Comparison of ENCODE assay signal across 9 cellular contexts in genomic region chr20:47727170-47727880, GRCh38. TPM values are rescaled to one million over a fixed set of nuclear protein-coding genes. Genes with fewer than 3 reads are reported as not detected.
DNase-seq lines count a peak whose midpoint lies in the region; ATAC-seq and TF ChIP-seq lines count a peak whose summit lies in the region.
"Had no signal": no experiment of that assay in that cellular context is flagged by ENCODE, and none has a peak within 500 bp of the region (broad histone marks: within the 10 kb centered on the region; RNA-seq: fewer than 3 reads in every experiment).

No MANE protein-coding gene starts in this region.

- CTCF ChIA-PET in Caco-2 (lab: Charles Lee) = interaction anchor here (1.1 kb wide), 1 partner anchor 569 kb away, joined by 4 read pairs; no protein-coding TSS in a partner anchor

- H3K36me3 Mint-ChIP-seq in CD14-positive monocyte = peaks cover 73 to 88% of the 10 kb centered on the region in 2 donors
- peaks cover 2% of the 10 kb centered on the region in 2 donors for H3K36me3 Mint-ChIP-seq in activated T-cell treated with anti-CD3 and anti-CD28 coated beads, Interleukin-2, amount 50 U/mL, for 72 hours (ENCODE audit: insufficient read depth in 2 of 2)
- peaks cover 7% of the 10 kb centered on the region for H3K36me3 Mint-ChIP-seq in Caco-2 (ENCODE audit: insufficient read depth, unreplicated experiment)

- TF ChIP-seq CTCF in CD14-positive monocyte (IDR thresholded peaks at IDR 0.05) (no peak), OCI-LY3 (IDR thresholded peaks at IDR 0.05; ENCODE audit: low read depth, low read length) (peak; percentile 21), right lobe of liver (IDR thresholded peaks at IDR 0.05) (no peak), Caco-2 (IDR thresholded peaks at IDR 0.05; ENCODE audit: insufficient read depth in 1 of 2, low read depth in 1 of 2, low read length in 1 of 2, severe bottlenecking in 1 of 2, unreplicated experiment in 1 of 2) (peak in 1 of 2 experiments; percentile 7)

- peaks cover 7% of the 10 kb centered on the region for H3K27me3 ChIP-seq in OCI-LY3 (ENCODE audit: low read depth, low read length)
- no peaks in the 10 kb centered on the region for H3K27me3 ChIP-seq in right lobe of liver
- H3K27me3 ChIP-seq in Caco-2 (replicated peaks; ENCODE audit: control insufficient read depth, insufficient read depth, low read length) = no peaks in the 10 kb centered on the region

- no peaks in the 10 kb centered on the region for H4K20me1 ChIP-seq in OCI-LY3 (ENCODE audit: insufficient read depth, low read length)

- H3K4me1 Mint-ChIP-seq in CD14-positive monocyte (peaks cover 73% of the 10 kb centered on the region), Caco-2 (ENCODE audit: low read depth, unreplicated experiment) (peaks cover 9% of the 10 kb centered on the region)
- H3K4me1 Mint-ChIP-seq in activated T-cell treated with anti-CD3 and anti-CD28 coated beads, Interleukin-2, amount 50 U/mL, for 72 hours (ENCODE audit: low read depth) = peaks cover 28% of the 10 kb centered on the region

- H3K9me3 ChIP-seq in OCI-LY3 (ENCODE audit: insufficient read depth, low read length) (no peaks in the 10 kb centered on the region), right lobe of liver (no peaks in the 10 kb centered on the region), Caco-2 (no peaks in the 10 kb centered on the region)

- peak overlapping the region; percentile 67 for H2AFZ ChIP-seq in OCI-LY3 (ENCODE audit: low read depth, low read length)

- intact Hi-C loops in CD14-positive monocyte (cut with micrococcal nuclease) = loop anchor here (2.0 to 5.0 kb wide), 4 partner anchors 13 to 57 kb away; partner anchors contain the start of gene SULF2 (in 1 of the 2)
- intact Hi-C loops in right lobe of liver (cut with DNase I) = no loop called here
- intact Hi-C loops in Caco-2 (cut with micrococcal nuclease; ENCODE audit: unreplicated experiment) = loop anchor here (10.0 kb wide), 1 partner anchor 167 kb away; no protein-coding TSS in a partner anchor

- no peak for TF ChIP-seq POLR2A in right lobe of liver (IDR thresholded peaks at IDR 0.05)

- H3K4me1 ChIP-seq in OCI-LY3 (ENCODE audit: low read length) (peaks cover 32% of the 10 kb centered on the region), right lobe of liver (no peaks in the 10 kb centered on the region), Caco-2 (peaks cover 12% of the 10 kb centered on the region)

- peaks cover 0 to 3% (median 0%) of the 10 kb centered on the region in 3 donors for H3K27me3 Mint-ChIP-seq in CD14-positive monocyte (ENCODE audit: low read depth in 3 of 3)
- no peaks in the 10 kb centered on the region for H3K27me3 Mint-ChIP-seq in activated T-cell treated with anti-CD3 and anti-CD28 coated beads, Interleukin-2, amount 50 U/mL, for 72 hours (ENCODE audit: low read depth)
- H3K27me3 Mint-ChIP-seq in Caco-2 (ENCODE audit: insufficient read depth, unreplicated experiment) = no peaks in the 10 kb centered on the region

- no peaks in the 10 kb centered on the region for H3K36me3 ChIP-seq in OCI-LY3 (replicated peaks; ENCODE audit: low read depth, low read length)
- no peaks in the 10 kb centered on the region for H3K36me3 ChIP-seq in right lobe of liver
- no peaks in the 10 kb centered on the region for H3K36me3 ChIP-seq in Caco-2 (ENCODE audit: control insufficient read depth, insufficient read depth, low read length)

- 56% methylated on average over 5 of the region's 18 CpGs for WGBS in right lobe of liver (ENCODE audit: insufficient coverage, low coverage, low lambda C conversion rate, missing lambda C conversion rate)

- H3K4me3 Mint-ChIP-seq in CD14-positive monocyte (peak overlapping the region; percentile 75 to 86), Caco-2 (ENCODE audit: unreplicated experiment) (no peak overlapping the region)
- H3K4me3 Mint-ChIP-seq in activated T-cell treated with anti-CD3 and anti-CD28 coated beads, Interleukin-2, amount 50 U/mL, for 72 hours = peak overlapping the region; percentile 78 to 80

- H3K9me3 Mint-ChIP-seq in CD14-positive monocyte = peaks cover 0 to 4% (median 0%) of the 10 kb centered on the region in 7 donors
- no peaks in the 10 kb centered on the region for H3K9me3 Mint-ChIP-seq in activated T-cell treated with anti-CD3 and anti-CD28 coated beads, Interleukin-2, amount 50 U/mL, for 72 hours
- H3K9me3 Mint-ChIP-seq in Caco-2 (ENCODE audit: unreplicated experiment) = no peaks in the 10 kb centered on the region

- H3K9ac ChIP-seq in OCI-LY3 (ENCODE audit: low read length) = peak overlapping the region; percentile 40

- ATAC-seq in GM21526 (IDR thresholded peaks at IDR 0.05; ENCODE audit: low FRiP score, unreplicated experiment) = peak; percentile 69
- ATAC-seq in activated T-cell treated with anti-CD3 and anti-CD28 coated beads, Interleukin-2, amount 50 U/mL, for 72 hours (replicated peaks in 1 of 2) = peak; percentile 98 to 99
- peak; percentile 49 to 70 (median 60) for ATAC-seq in right lobe of liver
- no peak for ATAC-seq in HG03520 (IDR thresholded peaks at IDR 0.05; ENCODE audit: unreplicated experiment)

- peak overlapping the region; percentile 98 to 100 (median 100) for H3K27ac Mint-ChIP-seq in CD14-positive monocyte
- peak overlapping the region; percentile 91 for H3K27ac Mint-ChIP-seq in activated T-cell treated with anti-CD3 and anti-CD28 coated beads, Interleukin-2, amount 50 U/mL, for 72 hours
- H3K27ac Mint-ChIP-seq in Caco-2 (ENCODE audit: unreplicated experiment) = no peak overlapping the region

- no TSS peak for BruUV-seq in Caco-2 (replicated peaks; lab: Mats Ljungman, UMichigan)

- H3K4me2 ChIP-seq in OCI-LY3 (ENCODE audit: low read length) = peak overlapping the region; percentile 89

- no peaks in the 10 kb centered on the region for H3K79me2 ChIP-seq in OCI-LY3 (ENCODE audit: low read length)

- peak; percentile 99 for DNase-seq in CD14-positive monocyte (ENCODE audit: low spot score)
- peak; percentile 76 to 77 for DNase-seq in activated T-cell treated with anti-CD3 and anti-CD28 coated beads, Interleukin-2, amount 50 U/mL, for 72 hours
- peak; percentile 62 to 79 (median 68) for DNase-seq in right lobe of liver
- peak; percentile 43 to 71 for DNase-seq in stimulated activated CD8-positive, alpha-beta memory T cell treated with anti-CD3 and anti-CD28 coated beads, Interleukin-7, amount 100 ng/mL, for 48 hours (ENCODE audit: extremely low read depth in 1 of 2, low read depth in 1 of 2)
- DNase-seq in Caco-2 = no peak

- H3K27ac ChIP-seq in OCI-LY3 (ENCODE audit: low read length) (peak overlapping the region; percentile 67), right lobe of liver (no peak overlapping the region)
- H3K27ac ChIP-seq: C4-2B had no signal

- POLR2A ChIA-PET in Caco-2 (lab: Charles Lee) = no interaction called here

- H3K4me3 ChIP-seq in OCI-LY3 (ENCODE audit: low read length) (peak overlapping the region; percentile 73), right lobe of liver (no peak overlapping the region), Caco-2 (ENCODE audit: low read depth, low read length) (no peak overlapping the region)

RNA-seq across cellular contexts. Expression of gene SULF2, which starts 58.0 kb away (rescaled TPM):
- polyA plus RNA-seq in CD14-positive monocyte = 10 to 100 TPM; 60.3 to 75.5 TPM
- total RNA-seq in activated T-cell treated with anti-CD3 and anti-CD28 coated beads, Interleukin-2, amount 50 U/mL, for 72 hours = under 1 TPM; 0.65 to 0.72 TPM
- total RNA-seq in right lobe of liver (10 to 100 TPM in 5 of 6 experiments, 1 to 10 TPM in 1; 6.1 to 92.0 (median 48.3) TPM), Caco-2 (2022) (48.6 and 66.1 TPM in 2 replicates)

Comparison
In these comparisons a context has a peak if more than half of its experiments do, and no peak if none do; other contexts are left out.
1. DNase-seq: peak in CD14-positive monocyte (single experiment), activated T-cell treated with anti-CD3 and anti-CD28 coated beads, Interleukin-2, amount 50 U/mL, for 72 hours (2 of 2), right lobe of liver (3 of 3) and stimulated activated CD8-positive, alpha-beta memory T cell treated with anti-CD3 and anti-CD28 coated beads, Interleukin-7, amount 100 ng/mL, for 48 hours (2 of 2); none in Caco-2 (0 of 2).
2. RNA of gene SULF2, which starts 58.0 kb away (total RNA-seq): 6.1 to 92.0 TPM in right lobe of liver and 48.6 to 66.1 TPM in Caco-2; 0.65 to 0.72 TPM in activated T-cell treated with anti-CD3 and anti-CD28 coated beads, Interleukin-2, amount 50 U/mL, for 72 hours; every median in the first group is over 4 times any median in the second.
3. intact Hi-C loops: an anchor here in CD14-positive monocyte (2.0 to 5.0 kb wide) and Caco-2 (10.0 kb wide); none called in right lobe of liver.